ENCODE assay signal across 20 cellular contexts in genomic region chr17:46200200-46200599, GRCh38.
"Had no signal": no experiment of that assay in that cellular context is flagged by ENCODE, and none has a peak within 500 bp of the region (broad histone marks: within the 10 kb centered on the region; RNA-seq: fewer than 3 reads in every experiment).

No MANE protein-coding gene starts in this region.

- H3K36me3 Mint-ChIP-seq: stimulated activated effector memory CD8-positive, alpha-beta T cell treated with anti-CD3 and anti-CD28 coated beads, Interleukin-12 subunit alpha, Interleukin-12 subunit beta, amount 100 ng/mL, for 72 hours had no signal

- H3K27ac Mint-ChIP-seq: activated CD8-positive, alpha-beta T cell treated with anti-CD3 and anti-CD28 coated beads for 36 hours; activated naive CD8-positive, alpha-beta T cell treated with anti-CD3 and anti-CD28 coated beads for 36 hours; activated T-helper 17 cell treated with anti-CD3 and anti-CD28 coated beads, Interleukin-2, amount 50 U/mL, for 72 hours; stimulated activated effector memory CD8-positive, alpha-beta T cell treated with anti-CD3 and anti-CD28 coated beads, Interleukin-12 subunit alpha, Interleukin-12 subunit beta, amount 100 ng/mL, for 72 hours had no signal

- H3K4me3 Mint-ChIP-seq: activated CD8-positive, alpha-beta T cell treated with anti-CD3 and anti-CD28 coated beads for 36 hours; activated naive CD8-positive, alpha-beta T cell treated with anti-CD3 and anti-CD28 coated beads for 36 hours; activated T-helper 17 cell treated with anti-CD3 and anti-CD28 coated beads, Interleukin-2, amount 50 U/mL, for 72 hours; stimulated activated effector memory CD8-positive, alpha-beta T cell treated with anti-CD3 and anti-CD28 coated beads, Interleukin-12 subunit alpha, Interleukin-12 subunit beta, amount 100 ng/mL, for 72 hours had no signal

- H3K27ac ChIP-seq: gastroesophageal sphincter, heart left ventricle, ovary had no signal

- H3K9me3 ChIP-seq: gastroesophageal sphincter, ovary, thoracic aorta had no signal

- H3K4me3 ChIP-seq: gastroesophageal sphincter, heart left ventricle, ovary, thoracic aorta had no signal

- H3K36me3 ChIP-seq: gastroesophageal sphincter, heart left ventricle, ovary, thoracic aorta had no signal

- H3K9me3 Mint-ChIP-seq: activated naive CD8-positive, alpha-beta T cell treated with anti-CD3 and anti-CD28 coated beads for 36 hours; activated T-helper 17 cell treated with anti-CD3 and anti-CD28 coated beads, Interleukin-2, amount 50 U/mL, for 72 hours; naive thymus-derived CD8-positive, alpha-beta T cell; stimulated activated effector memory CD8-positive, alpha-beta T cell treated with anti-CD3 and anti-CD28 coated beads, Interleukin-12 subunit alpha, Interleukin-12 subunit beta, amount 100 ng/mL, for 72 hours had no signal

- DNase-seq: activated CD4-positive, alpha-beta T cell treated with anti-CD3 and anti-CD28 coated beads for 48 hours; activated CD4-positive, CD25-positive, alpha-beta regulatory T cell; activated CD8-positive, alpha-beta T cell treated with anti-CD3 and anti-CD28 coated beads for 36 hours; activated naive CD4-positive, alpha-beta T cell; activated naive CD8-positive, alpha-beta T cell treated with anti-CD3 and anti-CD28 coated beads for 36 hours; activated T-cell treated with anti-CD3 and anti-CD28 coated beads, Interleukin-2, amount 50 U/mL, for 1 hour; amniotic stem cell; effector CD8-positive, alpha-beta T cell; heart left ventricle; left ventricle myocardium superior; naive thymus-derived CD8-positive, alpha-beta T cell; ovary; stimulated activated CD4-positive, alpha-beta T cell treated with anti-CD3 and anti-CD28 coated beads, Interleukin-4, amount 100 ng/mL, for 24 hours; SW 1271 had no signal

- ATAC-seq: activated CD8-positive, alpha-beta T cell treated with anti-CD3 and anti-CD28 coated beads for 36 hours; activated T-helper 17 cell treated with anti-CD3 and anti-CD28 coated beads, Interleukin-2, amount 50 U/mL, for 72 hours; esophagus mucosa; gastroesophageal sphincter; heart left ventricle; left ventricle myocardium superior; naive thymus-derived CD8-positive, alpha-beta T cell; sciatic nerve; stimulated activated effector memory CD8-positive, alpha-beta T cell treated with anti-CD3 and anti-CD28 coated beads, Interleukin-12 subunit alpha, Interleukin-12 subunit beta, amount 100 ng/mL, for 72 hours had no signal

- H3K27me3 ChIP-seq: gastroesophageal sphincter, heart left ventricle, ovary had no signal

- H3K27me3 Mint-ChIP-seq: activated CD8-positive, alpha-beta T cell treated with anti-CD3 and anti-CD28 coated beads for 36 hours; activated naive CD8-positive, alpha-beta T cell treated with anti-CD3 and anti-CD28 coated beads for 36 hours; activated T-helper 17 cell treated with anti-CD3 and anti-CD28 coated beads, Interleukin-2, amount 50 U/mL, for 72 hours; naive thymus-derived CD8-positive, alpha-beta T cell had no signal
